In the genomic region with DNA sequence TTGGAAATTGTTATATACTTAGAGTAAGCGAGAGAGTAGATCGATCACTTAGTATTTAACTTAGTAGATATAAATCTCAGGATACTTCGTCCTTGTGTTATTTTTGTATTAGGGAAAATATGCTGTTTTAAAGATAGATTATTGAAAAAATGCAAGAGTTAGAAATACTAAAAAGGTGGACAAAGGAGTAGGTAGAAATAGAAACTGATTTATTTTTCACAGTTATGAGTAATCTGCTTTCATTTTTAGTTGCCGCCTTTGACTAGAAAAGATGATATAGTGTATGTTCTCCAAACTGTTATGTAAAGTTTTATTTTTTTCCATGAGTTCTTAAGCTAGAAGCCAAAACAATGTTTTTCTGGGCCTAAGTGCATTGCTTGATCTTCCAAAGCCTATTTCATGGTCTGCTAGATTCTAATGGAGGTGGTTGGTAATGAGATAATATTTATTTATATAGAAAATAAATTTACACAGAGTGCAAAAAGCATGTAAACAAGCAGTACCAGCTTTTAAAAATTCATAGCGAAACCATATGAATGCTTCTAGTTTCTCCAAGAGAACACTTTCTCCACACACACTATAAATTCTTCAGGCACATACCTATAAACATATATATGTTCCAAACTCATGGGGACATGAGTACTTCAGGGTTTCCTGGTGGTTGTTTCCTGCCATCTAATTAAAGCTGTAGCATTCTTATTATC, we compare ENCODE assay signal across 11 cellular contexts.
DNase-seq lines count a peak whose midpoint lies in the region; ATAC-seq and TF ChIP-seq lines count a peak whose summit lies in the region.
"Had no signal": no experiment of that assay in that cellular context is flagged by ENCODE, and none has a peak within 500 bp of the region (broad histone marks: within the 10 kb centered on the region; RNA-seq: fewer than 3 reads in every experiment).

No MANE protein-coding gene starts in this region.

- H3K9me3 ChIP-seq in CD4-positive, CD25-positive, alpha-beta regulatory T cell (ENCODE audit: control insufficient read depth in 2 of 2, low read length in 2 of 2), result no peaks in the 10 kb centered on the region
- no peaks in the 10 kb centered on the region for H3K9me3 ChIP-seq in OCI-LY3 (ENCODE audit: insufficient read depth, low read length)
- no peaks in the 10 kb centered on the region for H3K9me3 ChIP-seq in naive thymus-derived CD4-positive, alpha-beta T cell (ENCODE audit: control insufficient read depth in 2 of 3, low read length in 3 of 3)

- DNase-seq in CD4-positive, CD25-positive, alpha-beta regulatory T cell, result peak in 1 of 3 donors; percentile 11
- no peak for DNase-seq in naive thymus-derived CD4-positive, alpha-beta T cell
- no peak for DNase-seq in SIG-M5 (lab: John Stamatoyannopoulos, UW)
- no peak for DNase-seq in Ammon's horn (ENCODE audit: low spot score)
- no peak for DNase-seq in SHP77 treated with DMSO at 0.1 percent for 48 hours (lab: John Stamatoyannopoulos, UW)
- DNase-seq: effector CD8-positive, alpha-beta T cell; MM.1S; stimulated activated naive CD4-positive, alpha-beta T cell treated with Interleukin-2 at 50 U/mL for 16 hours had no signal

- H3K4me1 Mint-ChIP-seq in CD4-positive, CD25-positive, alpha-beta regulatory T cell, result peaks cover 6 to 12% (median 7%) of the 10 kb centered on the region in 4 donors
- H3K4me1 Mint-ChIP-seq in naive thymus-derived CD4-positive, alpha-beta T cell, result peaks cover 0 to 5% (median 0%) of the 10 kb centered on the region in 7 donors

- intact Hi-C loops in naive thymus-derived CD4-positive, alpha-beta T cell (cut with micrococcal nuclease), result no loop called here

- peak overlapping the region; percentile 88 for H3K4me2 ChIP-seq in OCI-LY3 (ENCODE audit: low read length)

- H3K4me3 Mint-ChIP-seq in CD4-positive, CD25-positive, alpha-beta regulatory T cell, result peak overlapping the region in 1 of 4 donors; percentile 11
- no peak overlapping the region for H3K4me3 Mint-ChIP-seq in naive thymus-derived CD4-positive, alpha-beta T cell

- TF ChIP-seq CTCF in OCI-LY3 (IDR thresholded peaks at IDR 0.05; ENCODE audit: low read depth, low read length), result no peak

- H3K27ac Mint-ChIP-seq in CD4-positive, CD25-positive, alpha-beta regulatory T cell, result no peak overlapping the region
- H3K27ac Mint-ChIP-seq in naive thymus-derived CD4-positive, alpha-beta T cell, result no peak overlapping the region

- H3K9ac ChIP-seq in OCI-LY3 (ENCODE audit: low read length), result peak overlapping the region; percentile 56

- no peaks in the 10 kb centered on the region for H4K20me1 ChIP-seq in OCI-LY3 (ENCODE audit: insufficient read depth, low read length)

- no peaks in the 10 kb centered on the region for H3K36me3 Mint-ChIP-seq in CD4-positive, CD25-positive, alpha-beta regulatory T cell
- H3K36me3 Mint-ChIP-seq in naive thymus-derived CD4-positive, alpha-beta T cell, result no peaks in the 10 kb centered on the region

- CTCF ChIA-PET in naive thymus-derived CD4-positive, alpha-beta T cell (lab: Charles Lee), result interaction anchor here (0.7 kb wide), 1 partner anchor 134 kb away, joined by 3 read pairs; no protein-coding TSS in a partner anchor

- H2AFZ ChIP-seq in OCI-LY3 (ENCODE audit: low read depth, low read length), result no peak overlapping the region

- H3K4me1 ChIP-seq in CD4-positive, CD25-positive, alpha-beta regulatory T cell (ENCODE audit: control insufficient read depth, insufficient read depth, low read length, poor library complexity, severe bottlenecking), result peaks cover 5% of the 10 kb centered on the region
- H3K4me1 ChIP-seq in OCI-LY3 (ENCODE audit: low read length), result peaks cover 74% of the 10 kb centered on the region
- no peaks in the 10 kb centered on the region for H3K4me1 ChIP-seq in naive thymus-derived CD4-positive, alpha-beta T cell (ENCODE audit: control insufficient read depth in 2 of 2, insufficient read depth in 2 of 2, low read length in 2 of 2)

- no peaks in the 10 kb centered on the region for H3K9me3 Mint-ChIP-seq in CD4-positive, CD25-positive, alpha-beta regulatory T cell
- no peaks in the 10 kb centered on the region for H3K9me3 Mint-ChIP-seq in naive thymus-derived CD4-positive, alpha-beta T cell

- POLR2A ChIA-PET in naive thymus-derived CD4-positive, alpha-beta T cell (lab: Charles Lee), result no interaction called here

- H3K4me3 ChIP-seq in CD4-positive, CD25-positive, alpha-beta regulatory T cell (ENCODE audit: low read depth, low read length), result peak overlapping the region; percentile 30
- peak overlapping the region; percentile 72 for H3K4me3 ChIP-seq in OCI-LY3 (ENCODE audit: low read length)
- no peak overlapping the region for H3K4me3 ChIP-seq in naive thymus-derived CD4-positive, alpha-beta T cell (ENCODE audit: low read length)

- H3K27ac ChIP-seq in CD4-positive, CD25-positive, alpha-beta regulatory T cell (ENCODE audit: insufficient read depth, low read length, poor library complexity, severe bottlenecking), result no peak overlapping the region
- peak overlapping the region; percentile 71 for H3K27ac ChIP-seq in OCI-LY3 (ENCODE audit: low read length)
- H3K27ac ChIP-seq in naive thymus-derived CD4-positive, alpha-beta T cell (ENCODE audit: low read depth, low read length), result no peak overlapping the region

- peaks cover 8% of the 10 kb centered on the region for H3K27me3 Mint-ChIP-seq in CD4-positive, CD25-positive, alpha-beta regulatory T cell
- peaks cover 0 to 5% (median 0%) of the 10 kb centered on the region in 5 donors for H3K27me3 Mint-ChIP-seq in naive thymus-derived CD4-positive, alpha-beta T cell

- peaks cover 59% of the 10 kb centered on the region for H3K79me2 ChIP-seq in OCI-LY3 (ENCODE audit: low read length)

- no peak for ATAC-seq in CD4-positive, CD25-positive, alpha-beta regulatory T cell (ENCODE audit: low read depth in 2 of 2)
- ATAC-seq in GM19043 (IDR thresholded peaks at IDR 0.05; ENCODE audit: low read depth, unreplicated experiment) (peak; percentile 56), HG02870 (IDR thresholded peaks at IDR 0.05; ENCODE audit: unreplicated experiment) (peak; percentile 72)
- no peak for ATAC-seq in naive thymus-derived CD4-positive, alpha-beta T cell

- peaks cover 3% of the 10 kb centered on the region for H3K27me3 ChIP-seq in CD4-positive, CD25-positive, alpha-beta regulatory T cell (ENCODE audit: control insufficient read depth, insufficient read depth, low read length)
- no peaks in the 10 kb centered on the region for H3K27me3 ChIP-seq in OCI-LY3 (ENCODE audit: low read depth, low read length)
- no peaks in the 10 kb centered on the region for H3K27me3 ChIP-seq in naive thymus-derived CD4-positive, alpha-beta T cell (ENCODE audit: control insufficient read depth in 2 of 2, insufficient read depth in 2 of 2, low read length in 2 of 2)

- H3K36me3 ChIP-seq in CD4-positive, CD25-positive, alpha-beta regulatory T cell (ENCODE audit: control insufficient read depth, insufficient read depth, low read length), result no peaks in the 10 kb centered on the region
- H3K36me3 ChIP-seq in OCI-LY3 (replicated peaks; ENCODE audit: low read depth, low read length), result no peaks in the 10 kb centered on the region
- H3K36me3 ChIP-seq in naive thymus-derived CD4-positive, alpha-beta T cell (ENCODE audit: control insufficient read depth in 2 of 3, insufficient read depth in 3 of 3, low read length in 3 of 3), result no peaks in the 10 kb centered on the region

Comparison
In these comparisons a context has a peak if more than half of its experiments do, and no peak if none do; other contexts are left out.
1. ATAC-seq: peak in GM19043 (single experiment) and HG02870 (single experiment); none in CD4-positive, CD25-positive, alpha-beta regulatory T cell (0 of 2) and naive thymus-derived CD4-positive, alpha-beta T cell (single experiment).